ENCODE assay signal across 13 cellular contexts in genomic region chr17:63571632-63572310, GRCh38. TPM values are rescaled to one million over a fixed set of nuclear protein-coding genes. Genes with fewer than 3 reads are reported as not detected.
DNase-seq lines count a peak whose midpoint lies in the region; ATAC-seq, FAIRE-seq and TF ChIP-seq lines count a peak whose summit lies in the region.
"Had no signal": no experiment of that assay in that cellular context is flagged by ENCODE, and none has a peak within 500 bp of the region (broad histone marks: within the 10 kb centered on the region; RNA-seq: fewer than 3 reads in every experiment).

No MANE protein-coding gene starts in this region.

- peaks cover 7% of the 10 kb centered on the region for H3K36me3 Mint-ChIP-seq in activated CD8-positive, alpha-beta T cell treated with anti-CD3 and anti-CD28 coated beads for 36 hours (ENCODE audit: low read depth)
- H3K36me3 Mint-ChIP-seq in activated CD8-positive, alpha-beta T cell treated with anti-CD3 and anti-CD28 coated beads, Interleukin-2, amount 10 ng/mL, durations not matched to agents 7 days and 5 days (ENCODE audit: low read depth), result peaks cover 16% of the 10 kb centered on the region

- no peak overlapping the region for H3K4me3 Mint-ChIP-seq in activated CD8-positive, alpha-beta T cell treated with anti-CD3 and anti-CD28 coated beads for 36 hours
- H3K4me3 Mint-ChIP-seq in activated CD8-positive, alpha-beta T cell treated with anti-CD3 and anti-CD28 coated beads, Interleukin-2, amount 10 ng/mL, durations not matched to agents 7 days and 5 days, result no peak overlapping the region
- H3K4me3 Mint-ChIP-seq: immature natural killer cell had no signal

- H3K36me3 ChIP-seq in psoas muscle (ENCODE audit: insufficient read depth in 1 of 2, low read depth in 1 of 2) (no peaks in the 10 kb centered on the region), ovary (no peaks in the 10 kb centered on the region)
- H3K36me3 ChIP-seq: right lobe of liver had no signal

- no peak for TF ChIP-seq CTCF in activated CD8-positive, alpha-beta T cell treated with anti-CD3 and anti-CD28 coated beads for 36 hours (IDR thresholded peaks at IDR 0.05)
- TF ChIP-seq CTCF in epithelial cell of esophagus (IDR thresholded peaks at IDR 0.05; ENCODE audit: insufficient read depth, low read depth, low read length, missing control alignments) (no peak), psoas muscle (IDR thresholded peaks at IDR 0.05) (no peak), ovary (IDR thresholded peaks at IDR 0.05) (no peak)

- H3K4me1 ChIP-seq in psoas muscle, result peaks cover 17% of the 10 kb centered on the region
- H3K4me1 ChIP-seq in ovary (ENCODE audit: insufficient read depth), result no peaks in the 10 kb centered on the region
- H3K4me1 ChIP-seq: BLaER1 treated with 17β-estradiol and CSF1 and Interleukin-3, amounts not matched to agents 10 nM and 100 nM; right lobe of liver had no signal

- TF ChIP-seq POLR2A in ovary (IDR thresholded peaks at IDR 0.05), result no peak

- H3K9me3 Mint-ChIP-seq in activated CD8-positive, alpha-beta T cell treated with anti-CD3 and anti-CD28 coated beads for 36 hours, result no peaks in the 10 kb centered on the region
- no peaks in the 10 kb centered on the region for H3K9me3 Mint-ChIP-seq in activated CD8-positive, alpha-beta T cell treated with anti-CD3 and anti-CD28 coated beads, Interleukin-2, amount 10 ng/mL, durations not matched to agents 7 days and 5 days (ENCODE audit: insufficient read depth)
- H3K9me3 Mint-ChIP-seq: immature natural killer cell had no signal

- CTCF ChIA-PET in activated CD8-positive, alpha-beta T cell treated with anti-CD3 and anti-CD28 coated beads for 36 hours (lab: Charles Lee), result interaction anchor here (0.8 to 1.4 kb wide), 2 partner anchors 93 to 158 kb away, joined by 3 to 4 read pairs; no protein-coding TSS in a partner anchor
- CTCF ChIA-PET in activated CD8-positive, alpha-beta T cell treated with anti-CD3 and anti-CD28 coated beads, Interleukin-2, amount 10 ng/mL, durations not matched to agents 7 days and 5 days (lab: Charles Lee), result interaction anchor here (0.8 to 1.9 kb wide), 3 partner anchors 20 to 146 kb away, joined by 4 to 8 read pairs (median 5); no protein-coding TSS in a partner anchor

- H3K4me3 ChIP-seq in epithelial cell of esophagus (ENCODE audit: low read length) (no peak overlapping the region), psoas muscle (no peak overlapping the region), ovary (no peak overlapping the region)
- H3K4me3 ChIP-seq: BLaER1 treated with 17β-estradiol and CSF1 and Interleukin-3, amounts not matched to agents 10 nM and 100 nM; right lobe of liver had no signal

- intact Hi-C loops in activated CD8-positive, alpha-beta T cell treated with anti-CD3 and anti-CD28 coated beads for 36 hours (cut with micrococcal nuclease), result no loop called here
- intact Hi-C loops in psoas muscle (cut with DNase I), result no loop called here
- intact Hi-C loops in ovary (cut with DNase I), result no loop called here

- POLR2A ChIA-PET in activated CD8-positive, alpha-beta T cell treated with anti-CD3 and anti-CD28 coated beads for 36 hours (lab: Charles Lee), result no interaction called here
- POLR2A ChIA-PET in activated CD8-positive, alpha-beta T cell treated with anti-CD3 and anti-CD28 coated beads, Interleukin-2, amount 10 ng/mL, durations not matched to agents 7 days and 5 days (lab: Charles Lee), result no interaction called here

- peak; percentile 76 for FAIRE-seq in RCC 7860 (lab: Jason Lieb, UNC)
- FAIRE-seq: colon had no signal

- H3K9me3 ChIP-seq in psoas muscle, result no peaks in the 10 kb centered on the region
- H3K9me3 ChIP-seq in ovary, result no peaks in the 10 kb centered on the region
- H3K9me3 ChIP-seq: BLaER1 treated with 17β-estradiol and CSF1 and Interleukin-3, amounts not matched to agents 10 nM and 100 nM; right lobe of liver had no signal

- H3K27ac Mint-ChIP-seq in activated CD8-positive, alpha-beta T cell treated with anti-CD3 and anti-CD28 coated beads for 36 hours, result no peak overlapping the region
- no peak overlapping the region for H3K27ac Mint-ChIP-seq in activated CD8-positive, alpha-beta T cell treated with anti-CD3 and anti-CD28 coated beads, Interleukin-2, amount 10 ng/mL, durations not matched to agents 7 days and 5 days

- H3K4me1 Mint-ChIP-seq in activated CD8-positive, alpha-beta T cell treated with anti-CD3 and anti-CD28 coated beads for 36 hours (ENCODE audit: low read depth), result peaks cover 31% of the 10 kb centered on the region
- peaks cover 11% of the 10 kb centered on the region for H3K4me1 Mint-ChIP-seq in activated CD8-positive, alpha-beta T cell treated with anti-CD3 and anti-CD28 coated beads, Interleukin-2, amount 10 ng/mL, durations not matched to agents 7 days and 5 days (ENCODE audit: low read depth)

- H3K27me3 Mint-ChIP-seq in activated CD8-positive, alpha-beta T cell treated with anti-CD3 and anti-CD28 coated beads for 36 hours, result no peaks in the 10 kb centered on the region
- H3K27me3 Mint-ChIP-seq in activated CD8-positive, alpha-beta T cell treated with anti-CD3 and anti-CD28 coated beads, Interleukin-2, amount 10 ng/mL, durations not matched to agents 7 days and 5 days (ENCODE audit: low read depth), result no peaks in the 10 kb centered on the region

- H3K27ac ChIP-seq in psoas muscle, result no peak overlapping the region
- no peak overlapping the region for H3K27ac ChIP-seq in ovary
- H3K27ac ChIP-seq: BLaER1 treated with 17β-estradiol and CSF1 and Interleukin-3, amounts not matched to agents 10 nM and 100 nM; right lobe of liver had no signal

- H3K27me3 ChIP-seq in psoas muscle (ENCODE audit: insufficient read depth in 3 of 3, low read length in 2 of 3) (no peaks in the 10 kb centered on the region), ovary (no peaks in the 10 kb centered on the region)
- H3K27me3 ChIP-seq: BLaER1 treated with 17β-estradiol and CSF1 and Interleukin-3, amounts not matched to agents 10 nM and 100 nM; right lobe of liver had no signal

- 94 to 100% (median 95%) methylated on average over 1 of the region's 1 CpG for WGBS in psoas muscle, 3 donors
- 83 to 93% (median 88%) methylated on average over 1 of the region's 1 CpG for WGBS in ovary, 3 donors

- no peak for DNase-seq in activated CD8-positive, alpha-beta T cell treated with anti-CD3 and anti-CD28 coated beads for 36 hours
- no peak for DNase-seq in activated CD8-positive, alpha-beta T cell treated with anti-CD3 and anti-CD28 coated beads, Interleukin-2, amount 10 ng/mL, durations not matched to agents 7 days and 5 days
- DNase-seq in RCC 7860 (ENCODE audit: low spot score) (peak; percentile 60), epithelial cell of esophagus (ENCODE audit: low read depth) (peak; percentile 62), psoas muscle (no peak), ovary (no peak), NCI-H2171 (lab: John Stamatoyannopoulos, UW) (no peak)
- DNase-seq: activated CD4-positive, alpha-beta T cell treated with anti-CD3 and anti-CD28 coated beads, Interleukin-2, amount 50 U/mL, for 1 hour; immature natural killer cell; right lobe of liver had no signal

- ATAC-seq in activated CD8-positive, alpha-beta T cell treated with anti-CD3 and anti-CD28 coated beads for 36 hours, result peak; percentile 55
- no peak for ATAC-seq in activated CD8-positive, alpha-beta T cell treated with anti-CD3 and anti-CD28 coated beads, Interleukin-2, amount 10 ng/mL, durations not matched to agents 7 days and 5 days
- peak in 3 of 4 donors; percentile 30 to 49 (median 35) for ATAC-seq in psoas muscle
- no peak for ATAC-seq in HG03045 (IDR thresholded peaks at IDR 0.05; ENCODE audit: unreplicated experiment)

- no peak for TF ChIP-seq EP300 in ovary (IDR thresholded peaks at IDR 0.05)

RNA-seq across cellular contexts. Expression of gene DCAF7, which starts 21.5 kb away (rescaled TPM):
- 100 to 1,000 TPM; 104 to 105 TPM for total RNA-seq in activated CD8-positive, alpha-beta T cell treated with anti-CD3 and anti-CD28 coated beads for 36 hours
- 100 to 1,000 TPM; 127 TPM for total RNA-seq in activated CD8-positive, alpha-beta T cell treated with anti-CD3 and anti-CD28 coated beads, Interleukin-2, amount 10 ng/mL, durations not matched to agents 7 days and 5 days
- total RNA-seq in psoas muscle (10 to 100 TPM; 24.0 to 30.2 (median 27.6) TPM), ovary (10 to 100 TPM; 14.9 to 56.6 (median 49.7) TPM)
- polyA plus RNA-seq in psoas muscle (10 to 100 TPM; 10.6 to 27.3 (median 21.7) TPM), ovary (10 to 100 TPM; 16.6 to 62.5 TPM)

RNA-seq across cellular contexts. Expression of gene TACO1, which starts 28.9 kb away (rescaled TPM):
- total RNA-seq in activated CD8-positive, alpha-beta T cell treated with anti-CD3 and anti-CD28 coated beads for 36 hours, result 10 to 100 TPM; 27.0 to 30.4 TPM
- total RNA-seq in activated CD8-positive, alpha-beta T cell treated with anti-CD3 and anti-CD28 coated beads, Interleukin-2, amount 10 ng/mL, durations not matched to agents 7 days and 5 days, result 10 to 100 TPM; 22.9 to 24.5 TPM
- total RNA-seq in psoas muscle (10 to 100 TPM; 28.6 to 45.5 (median 41.5) TPM), ovary (10 to 100 TPM in 6 of 7 donors, 1 to 10 TPM in 1; 7.4 to 17.7 (median 12.5) TPM)
- polyA plus RNA-seq in psoas muscle (10 to 100 TPM; 41.0 to 49.5 (median 48.7) TPM), ovary (10 to 100 TPM; 13.2 to 24.9 TPM)

RNA-seq across cellular contexts. Expression of gene KCNH6, which starts 48.6 kb away (rescaled TPM):
- not detected for total RNA-seq in activated CD8-positive, alpha-beta T cell treated with anti-CD3 and anti-CD28 coated beads for 36 hours
- total RNA-seq in activated CD8-positive, alpha-beta T cell treated with anti-CD3 and anti-CD28 coated beads, Interleukin-2, amount 10 ng/mL, durations not matched to agents 7 days and 5 days, result not detected
- total RNA-seq in psoas muscle (not detected), ovary (under 1 TPM in 1 of 7 donors, not detected in 6; 0.36 TPM)
- polyA plus RNA-seq in psoas muscle (not detected), ovary (not detected)
- total RNA-seq: right lobe of liver had no signal
- polyA plus RNA-seq: immature natural killer cell had no signal

RNA-seq across cellular contexts. Expression of gene MAP3K3, which starts 50.4 kb away (rescaled TPM):
- 10 to 100 TPM; 20.6 to 22.5 TPM for total RNA-seq in activated CD8-positive, alpha-beta T cell treated with anti-CD3 and anti-CD28 coated beads for 36 hours
- 10 to 100 TPM; 31.4 to 32.8 TPM for total RNA-seq in activated CD8-positive, alpha-beta T cell treated with anti-CD3 and anti-CD28 coated beads, Interleukin-2, amount 10 ng/mL, durations not matched to agents 7 days and 5 days
- total RNA-seq in psoas muscle (10 to 100 TPM; 19.7 to 27.4 (median 24.7) TPM), ovary (10 to 100 TPM; 32.2 to 41.0 (median 36.3) TPM)
- polyA plus RNA-seq in psoas muscle (10 to 100 TPM in 2 of 3 donors, 1 to 10 TPM in 1; 8.3 to 22.1 (median 12.6) TPM), ovary (10 to 100 TPM; 34.0 to 36.4 TPM)

Comparison
In these comparisons a context has a peak if more than half of its experiments do, and no peak if none do; other contexts are left out.
1. ATAC-seq: peak in activated CD8-positive, alpha-beta T cell treated with anti-CD3 and anti-CD28 coated beads for 36 hours (single experiment) and psoas muscle (3 of 4); none in activated CD8-positive, alpha-beta T cell treated with anti-CD3 and anti-CD28 coated beads, Interleukin-2, amount 10 ng/mL, durations not matched to agents 7 days and 5 days (single experiment) and HG03045 (single experiment).
2. DNase-seq: peak in RCC 7860 (single experiment) and epithelial cell of esophagus (single experiment); none in activated CD8-positive, alpha-beta T cell treated with anti-CD3 and anti-CD28 coated beads for 36 hours (single experiment), activated CD8-positive, alpha-beta T cell treated with anti-CD3 and anti-CD28 coated beads, Interleukin-2, amount 10 ng/mL, durations not matched to agents 7 days and 5 days (single experiment), psoas muscle (0 of 2), ovary (0 of 5) and NCI-H2171 (single experiment).